Comparison of ENCODE assay signal across 8 cellular contexts in genomic region chr3:158105710-158106438, GRCh38. TPM values are rescaled to one million over a fixed set of nuclear protein-coding genes. Genes with fewer than 3 reads are reported as not detected.
DNase-seq lines count a peak whose midpoint lies in the region; ATAC-seq and TF ChIP-seq lines count a peak whose summit lies in the region.

TSS of gene SHOX2 (minus strand) at chr3:158106420. CDS start at chr3:158106024, 396 bp downstream.

- peaks cover 87 to 89% (median 88%) of the 10 kb centered on the region in 11 experiments for H3K27me3 ChIP-seq in BLaER1 treated with 17β-estradiol and CSF1 and Interleukin-3, amounts not matched to agents 10 nM and 100 nM
- H3K27me3 ChIP-seq in H7 (ENCODE audit: control insufficient read depth, insufficient read depth, low read length): peaks cover 83% of the 10 kb centered on the region
- H3K27me3 ChIP-seq in SK-N-SH (ENCODE audit: insufficient read depth): no peaks in the 10 kb centered on the region
- peaks cover 68 to 82% of the 10 kb centered on the region in 2 donors for H3K27me3 ChIP-seq in duodenal mucosa (ENCODE audit: control insufficient read depth in 1 of 2, insufficient read depth in 2 of 2, low read length in 2 of 2)

- CTCF ChIA-PET in SK-N-SH (lab: Yijun Ruan, JAX): interaction anchor here (1.0 to 3.0 kb wide), 5 partner anchors 100 to 499 kb away, joined by 3 to 10 read pairs (median 6); no protein-coding TSS in a partner anchor

- no peak for TF ChIP-seq EP300 in SK-N-SH (IDR thresholded peaks at IDR 0.05; ENCODE audit: borderline replicate concordance in 1 of 2, low read depth in 1 of 2, low read length in 1 of 2)

- no peak for TF ChIP-seq RAD21 in SK-N-SH (IDR thresholded peaks at IDR 0.05; ENCODE audit: low read length)

- peak within 1 kb of the TSS; percentile 30 to 68 (median 54) for H3K4me3 ChIP-seq in BLaER1 treated with 17β-estradiol and CSF1 and Interleukin-3, amounts not matched to agents 10 nM and 100 nM
- H3K4me3 ChIP-seq in H7 (ENCODE audit: insufficient read depth, low read depth, low read length): peak within 1 kb of the TSS; percentile 42
- peak within 1 kb of the TSS; percentile 90 to 91 for H3K4me3 ChIP-seq in SK-N-SH (ENCODE audit: low read depth in 2 of 2, low read length in 1 of 2)
- H3K4me3 ChIP-seq in duodenal mucosa (ENCODE audit: low read depth in 1 of 2, low read length in 2 of 2): peak within 1 kb of the TSS; percentile 38 to 55
- H3K4me3 ChIP-seq in mucosa of descending colon: no peak within 1 kb of the TSS

- H3K79me2 ChIP-seq in SK-N-SH (ENCODE audit: insufficient read depth): peaks cover 32% of the 10 kb centered on the region

- peaks cover 0 to 82% (median 51%) of the 10 kb centered on the region in 11 experiments; a peak in 20 of 22 replicates for H4K20me1 ChIP-seq in BLaER1 treated with 17β-estradiol and CSF1 and Interleukin-3, amounts not matched to agents 10 nM and 100 nM
- peaks cover 3% of the 10 kb centered on the region; the same call in 1 of the 2 replicates for H4K20me1 ChIP-seq in SK-N-SH (ENCODE audit: insufficient read depth)

- peaks cover 12 to 39% (median 20%) of the 10 kb centered on the region in 10 experiments for H3K4me1 ChIP-seq in BLaER1 treated with 17β-estradiol and CSF1 and Interleukin-3, amounts not matched to agents 10 nM and 100 nM
- H3K4me1 ChIP-seq in SK-N-SH (ENCODE audit: control insufficient read depth in 1 of 2, insufficient read depth in 2 of 2, low read depth in 1 of 2, low read length in 1 of 2) (peaks cover 0 to 13% of the 10 kb centered on the region in 2 experiments; a peak in 3 of 4 replicates), duodenal mucosa (ENCODE audit: control insufficient read depth in 1 of 2, insufficient read depth in 2 of 2, low read length in 2 of 2) (peaks cover 18 to 32% of the 10 kb centered on the region in 2 donors), mucosa of descending colon (ENCODE audit: low read depth) (peaks cover 30% of the 10 kb centered on the region)

- H3K9ac ChIP-seq in BLaER1 treated with 17β-estradiol and CSF1 and Interleukin-3, amounts not matched to agents 10 nM and 100 nM: peak within 1 kb of the TSS in 4 of 11 experiments; percentile 21 to 57 (median 30); a peak in 5 of 22 replicates
- H3K9ac ChIP-seq in SK-N-SH: peak within 1 kb of the TSS; percentile 77
- H3K9ac ChIP-seq in duodenal mucosa (ENCODE audit: low read depth in 1 of 2, low read length in 2 of 2): no peak within 1 kb of the TSS

- POLR2A ChIA-PET in SK-N-SH (lab: Yijun Ruan, JAX): interaction anchor here (1.3 kb wide), 1 partner anchor 426 kb away, joined by 3 read pairs; no protein-coding TSS in a partner anchor

- H3K9me3 ChIP-seq in BLaER1 treated with 17β-estradiol and CSF1 and Interleukin-3, amounts not matched to agents 10 nM and 100 nM (replicated peaks in 1 of 11): peaks cover 18 to 24% (median 22%) of the 10 kb centered on the region in 11 experiments
- no peaks in the 10 kb centered on the region for H3K9me3 ChIP-seq in SK-N-SH
- H3K9me3 ChIP-seq in duodenal mucosa (ENCODE audit: control insufficient read depth in 1 of 2, low read length in 2 of 2): no peaks in the 10 kb centered on the region
- H3K9me3 ChIP-seq in mucosa of descending colon: no peaks in the 10 kb centered on the region

- H3K4me2 ChIP-seq in BLaER1 treated with 17β-estradiol and CSF1 and Interleukin-3, amounts not matched to agents 10 nM and 100 nM: peak within 1 kb of the TSS; percentile 57 to 96 (median 80)
- H3K4me2 ChIP-seq in SK-N-SH: peak within 1 kb of the TSS; percentile 91

- DNase-seq in H7 (peak; percentile 81), SK-N-SH (no peak), mucosa of descending colon (peak in 2 of 3 donors; percentile 68 to 70), nucleus accumbens (lab: John Stamatoyannopoulos, UW) (no peak), inferior parietal cortex (ENCODE audit: extremely low spot score) (no peak)
- DNase-seq in effector CD4-positive, alpha-beta T cell: no peak

- H3F3A ChIP-seq in SK-N-SH (replicated peaks; ENCODE audit: insufficient read depth): peaks cover 10% of the 10 kb centered on the region

- intact Hi-C loops in mucosa of descending colon (cut with DNase I, micrococcal nuclease): no loop called here

- H3K36me3 ChIP-seq in BLaER1 treated with 17β-estradiol and CSF1 and Interleukin-3, amounts not matched to agents 10 nM and 100 nM: no peaks in the 10 kb centered on the region
- H3K36me3 ChIP-seq in H7 (replicated peaks; ENCODE audit: control insufficient read depth, insufficient read depth, low read length): no peaks in the 10 kb centered on the region
- peaks cover 16 to 19% of the 10 kb centered on the region in 2 experiments for H3K36me3 ChIP-seq in SK-N-SH (replicated peaks in 1 of 2; ENCODE audit: control insufficient read depth in 1 of 2, insufficient read depth in 2 of 2, low read length in 1 of 2)
- no peaks in the 10 kb centered on the region for H3K36me3 ChIP-seq in duodenal mucosa (ENCODE audit: control insufficient read depth in 1 of 2, insufficient read depth in 2 of 2, low read length in 2 of 2)
- no peaks in the 10 kb centered on the region for H3K36me3 ChIP-seq in mucosa of descending colon (ENCODE audit: low read depth)

- no peak within 1 kb of the TSS for H3K27ac ChIP-seq in BLaER1 treated with 17β-estradiol and CSF1 and Interleukin-3, amounts not matched to agents 10 nM and 100 nM
- H3K27ac ChIP-seq in SK-N-SH (ENCODE audit: low read depth in 2 of 2, low read length in 1 of 2) (peak within 1 kb of the TSS; percentile 69 to 85), duodenal mucosa (ENCODE audit: low read depth, low read length) (no peak within 1 kb of the TSS)

- peak; percentile 43 for ATAC-seq in mucosa of descending colon

- peak within 1 kb of the TSS; percentile 99 for H2AFZ ChIP-seq in SK-N-SH (ENCODE audit: low read depth)

- WGBS in SK-N-SH (ENCODE audit: low lambda C conversion rate): 2% methylated on average over 43 of the region's 54 CpGs

- no peaks in the 10 kb centered on the region for H3K9me2 ChIP-seq in SK-N-SH

- no peak for TF ChIP-seq CTCF in SK-N-SH (IDR thresholded peaks at IDR 0.05)
- no peak for TF ChIP-seq CTCF in mucosa of descending colon (IDR thresholded peaks at IDR 0.05)

TF ChIP-seq in SK-N-SH, 30 proteins besides CTCF, POLR2A, EP300 and RAD21:
- TF ChIP-seq ZBTB33 (IDR thresholded peaks at IDR 0.05; ENCODE audit: borderline replicate concordance, low read depth): no peak
- TF ChIP-seq TAF1 (IDR thresholded peaks at IDR 0.05; ENCODE audit: borderline replicate concordance, low read depth, low read length): 0 out of 2 replicates have a peak, but pooled peaks have one; percentile 34
- TF ChIP-seq MXI1 (IDR thresholded peaks at IDR 0.05; ENCODE audit: low read depth, low read length): no peak
- no peak for TF ChIP-seq FOXM1 (IDR thresholded peaks at IDR 0.05; ENCODE audit: low read depth)
- no peak for TF ChIP-seq YY1 (IDR thresholded peaks at IDR 0.05; ENCODE audit: low read depth)
- TF ChIP-seq JUND (IDR thresholded peaks at IDR 0.05): no peak
- TF ChIP-seq NFIC (IDR thresholded peaks at IDR 0.05; ENCODE audit: borderline replicate concordance): no peak
- 0 out of 2 replicates have a peak, but pooled peaks have one; percentile 8 for TF ChIP-seq SMC3 (IDR thresholded peaks at IDR 0.05; ENCODE audit: low read depth, low read length)
- TF ChIP-seq MEF2A (IDR thresholded peaks at IDR 0.05; ENCODE audit: borderline replicate concordance, low read depth): no peak
- TF ChIP-seq NRF1 (IDR thresholded peaks at IDR 0.05; ENCODE audit: low read depth, low read length): no peak
- peak; percentile 55; the same call in 1 of the 2 replicates for TF ChIP-seq POLR2AphosphoS5 (IDR thresholded peaks at IDR 0.05; ENCODE audit: low read depth, low read length)
- no peak for TF ChIP-seq ELF1 (IDR thresholded peaks at IDR 0.05)
- no peak for TF ChIP-seq USF2 (IDR thresholded peaks at IDR 0.05; ENCODE audit: borderline replicate concordance, low read depth, low read length)
- no peak for TF ChIP-seq USF1 (IDR thresholded peaks at IDR 0.05; ENCODE audit: borderline replicate concordance, low read depth)
- no peak for TF ChIP-seq RFX5 (IDR thresholded peaks at IDR 0.05; ENCODE audit: low read length)

RNA-seq across cellular contexts. Expression of gene SHOX2, which starts in this region (rescaled TPM):
- not detected in 2 replicates for total RNA-seq in H7 (2014; rRNA removed; shearing (Covaris generic))
- 17.1 and 20.2 TPM in 2 replicates for polyA plus RNA-seq in SK-N-SH (2012; rRNA removed)
- polyA plus RNA-seq in SK-N-SH (2012; cell fraction: cytosol; rRNA removed): 10.8 and 11.8 TPM in 2 replicates
- 81.5 and 86.0 TPM in 2 replicates for polyA plus RNA-seq in SK-N-SH (2012; cell fraction: nucleus; rRNA removed)
- total RNA-seq in mucosa of descending colon: under 1 TPM in 1 of 3 donors, not detected in 2; 0.87 TPM

Comparison
In these comparisons a context has a peak if more than half of its experiments do, and no peak if none do; other contexts are left out.
1. Peak in DNase-seq and H3K4me3 ChIP-seq in H7; RNA of the gene not detected or under 1 TPM.
2. Peak in DNase-seq and ATAC-seq in mucosa of descending colon; RNA of the gene not detected or under 1 TPM.
3. H3K27ac ChIP-seq: peak in SK-N-SH (2 of 2); none in BLaER1 treated with 17β-estradiol and CSF1 and Interleukin-3, amounts not matched to agents 10 nM and 100 nM (0 of 11) and duodenal mucosa (single experiment).